Comparison of ENCODE assay signal across 7 cellular contexts in the genomic region with DNA sequence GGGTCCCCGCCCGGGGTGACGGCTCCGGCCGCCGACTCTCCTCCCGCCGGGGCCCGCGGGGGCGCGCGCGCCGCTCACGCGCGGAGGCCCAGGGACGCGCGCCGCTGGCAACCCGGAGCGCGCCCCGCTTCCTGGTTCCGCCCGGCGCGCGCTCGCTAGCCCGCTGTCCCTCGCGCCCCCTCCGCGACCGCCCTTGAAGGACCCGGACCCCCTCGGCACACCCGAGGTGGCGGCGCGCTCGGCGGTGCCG. TPM values are rescaled to one million over a fixed set of nuclear protein-coding genes. Genes with fewer than 3 reads are reported as not detected.
DNase-seq lines count a peak whose midpoint lies in the region; TF ChIP-seq lines count a peak whose summit lies in the region.

A gene (minus strand): TSS at position 33 of the 250 bp plus-strand sequence. CDS start 44,264 bp downstream, outside the sequence.

- H3K27ac Mint-ChIP-seq in HFFc6, result peak within 1 kb of the TSS; percentile 70
- peak within 1 kb of the TSS; percentile 97 for H3K27ac Mint-ChIP-seq in activated CD4-positive, alpha-beta memory T cell treated with anti-CD3 and anti-CD28 coated beads for 36 hours

- TF ChIP-seq POLR2A in lower leg skin (IDR thresholded peaks at IDR 0.05), result no peak

- TF ChIP-seq CTCF in GM12865 (IDR thresholded peaks at IDR 0.05; ENCODE audit: insufficient read depth, low read depth, low read length, missing control alignments) (no peak), HFFc6 (IDR thresholded peaks at IDR 0.05) (no peak), dorsolateral prefrontal cortex (IDR thresholded peaks at IDR 0.05 in 54 of 56, conservative IDR thresholded peaks at IDR 0.05 in 2 of 56; ENCODE audit: low read depth in 1 of 56, partially characterized antibody in 56 of 56) (no peak), lower leg skin (IDR thresholded peaks at IDR 0.05) (no peak)

- peak within 1 kb of the TSS; percentile 93 for H3K4me3 Mint-ChIP-seq in HFFc6
- H3K4me3 Mint-ChIP-seq in activated CD4-positive, alpha-beta memory T cell treated with anti-CD3 and anti-CD28 coated beads for 36 hours, result peak within 1 kb of the TSS; percentile 93

- 0% methylated on average over 1 of the region's 47 CpGs; no CpG with 5 or more reads in 1 of the 2 donors for WGBS in lower leg skin, 2 donors

- H3K4me1 Mint-ChIP-seq in HFFc6 (ENCODE audit: low read depth), result peaks cover 44% of the 10 kb centered on the region
- H3K4me1 Mint-ChIP-seq in activated CD4-positive, alpha-beta memory T cell treated with anti-CD3 and anti-CD28 coated beads for 36 hours (ENCODE audit: low read depth), result peaks cover 34% of the 10 kb centered on the region

- peaks cover 2% of the 10 kb centered on the region for H3K27me3 Mint-ChIP-seq in HFFc6 (ENCODE audit: insufficient read depth)
- no peaks in the 10 kb centered on the region for H3K27me3 Mint-ChIP-seq in activated CD4-positive, alpha-beta memory T cell treated with anti-CD3 and anti-CD28 coated beads for 36 hours

- DNase-seq in GM12865 (ENCODE audit: low read depth) (peak; percentile 84), HFFc6 (no peak), NCI-H226 (peak; percentile 55), dorsolateral prefrontal cortex (peak in 7 of 10 donors; percentile 31 to 84 (median 66)), lower leg skin (ENCODE audit: low spot score in 2 of 2) (peak in 1 of 2 donors; percentile 91)
- peak; percentile 74 for DNase-seq in activated CD4-positive, alpha-beta memory T cell treated with anti-CD3 and anti-CD28 coated beads for 36 hours
- DNase-seq in stimulated activated CD8-positive, alpha-beta memory T cell treated with anti-CD3 and anti-CD28 coated beads, Interleukin-12 subunit alpha, Interleukin-12 subunit beta, amount 100 ng/mL, for 1 hour (ENCODE audit: low read depth), result peak; percentile 32

- CTCF ChIA-PET in activated CD4-positive, alpha-beta memory T cell treated with anti-CD3 and anti-CD28 coated beads for 36 hours (lab: Charles Lee), result interaction anchor here (0.6 to 4.0 kb wide), 4 partner anchors 14 to 439 kb away, joined by 3 to 36 read pairs (median 4); no protein-coding TSS in a partner anchor

- POLR2A ChIA-PET in activated CD4-positive, alpha-beta memory T cell treated with anti-CD3 and anti-CD28 coated beads for 36 hours (lab: Charles Lee), result interaction anchor here (1.3 to 13.7 kb wide), 4 partner anchors 12 to 54 kb away, joined by 3 to 271 read pairs (median 29); a partner anchor contains a TSS

- H3K4me3 ChIP-seq in GM12865 (ENCODE audit: low read depth, low read length) (peak within 1 kb of the TSS; percentile 94), dorsolateral prefrontal cortex (peak within 1 kb of the TSS; percentile 69 to 96 (median 86)), lower leg skin (ENCODE audit: low read depth, poor library complexity, severe bottlenecking) (peak within 1 kb of the TSS; percentile 86)

- intact Hi-C loops in activated CD4-positive, alpha-beta memory T cell treated with anti-CD3 and anti-CD28 coated beads for 36 hours (cut with micrococcal nuclease), result no loop called here
- intact Hi-C loops in dorsolateral prefrontal cortex (cut with DNase I) (loop anchor here in 1 of 2 donors (5.0 kb wide), 1 partner anchor 74 kb away; no protein-coding TSS in a partner anchor), lower leg skin (cut with DNase I; ENCODE audit: low total_unique reads) (no loop called here)

- H3K9me3 Mint-ChIP-seq in HFFc6, result no peaks in the 10 kb centered on the region
- no peaks in the 10 kb centered on the region for H3K9me3 Mint-ChIP-seq in activated CD4-positive, alpha-beta memory T cell treated with anti-CD3 and anti-CD28 coated beads for 36 hours

- no peaks in the 10 kb centered on the region for H3K27me3 ChIP-seq in dorsolateral prefrontal cortex

- peak within 1 kb of the TSS in 58 of 59 donors; percentile 41 to 96 (median 85) for H3K27ac ChIP-seq in dorsolateral prefrontal cortex

- H3K36me3 Mint-ChIP-seq in HFFc6 (ENCODE audit: low read depth), result no peaks in the 10 kb centered on the region
- peaks cover 24% of the 10 kb centered on the region for H3K36me3 Mint-ChIP-seq in activated CD4-positive, alpha-beta memory T cell treated with anti-CD3 and anti-CD28 coated beads for 36 hours

RNA-seq across cellular contexts. Expression of the gene that starts here (rescaled TPM):
- 10 to 100 TPM; 16.8 to 22.5 (median 20.1) TPM for total RNA-seq in HFFc6 (2021; fragmentation: NEBNext Ultra II Directional; extraction: Animal tissue kit (Norgen Biotek cat#: 25700))
- 100 to 1,000 TPM; 192 to 195 TPM for total RNA-seq in activated CD4-positive, alpha-beta memory T cell treated with anti-CD3 and anti-CD28 coated beads for 36 hours
- 10 to 100 TPM; 45.7 to 81.6 (median 60.4) TPM for total RNA-seq in dorsolateral prefrontal cortex
- total RNA-seq in lower leg skin, result 10 to 100 TPM; 40.2 to 72.4 (median 50.5) TPM
